In the genomic region with DNA sequence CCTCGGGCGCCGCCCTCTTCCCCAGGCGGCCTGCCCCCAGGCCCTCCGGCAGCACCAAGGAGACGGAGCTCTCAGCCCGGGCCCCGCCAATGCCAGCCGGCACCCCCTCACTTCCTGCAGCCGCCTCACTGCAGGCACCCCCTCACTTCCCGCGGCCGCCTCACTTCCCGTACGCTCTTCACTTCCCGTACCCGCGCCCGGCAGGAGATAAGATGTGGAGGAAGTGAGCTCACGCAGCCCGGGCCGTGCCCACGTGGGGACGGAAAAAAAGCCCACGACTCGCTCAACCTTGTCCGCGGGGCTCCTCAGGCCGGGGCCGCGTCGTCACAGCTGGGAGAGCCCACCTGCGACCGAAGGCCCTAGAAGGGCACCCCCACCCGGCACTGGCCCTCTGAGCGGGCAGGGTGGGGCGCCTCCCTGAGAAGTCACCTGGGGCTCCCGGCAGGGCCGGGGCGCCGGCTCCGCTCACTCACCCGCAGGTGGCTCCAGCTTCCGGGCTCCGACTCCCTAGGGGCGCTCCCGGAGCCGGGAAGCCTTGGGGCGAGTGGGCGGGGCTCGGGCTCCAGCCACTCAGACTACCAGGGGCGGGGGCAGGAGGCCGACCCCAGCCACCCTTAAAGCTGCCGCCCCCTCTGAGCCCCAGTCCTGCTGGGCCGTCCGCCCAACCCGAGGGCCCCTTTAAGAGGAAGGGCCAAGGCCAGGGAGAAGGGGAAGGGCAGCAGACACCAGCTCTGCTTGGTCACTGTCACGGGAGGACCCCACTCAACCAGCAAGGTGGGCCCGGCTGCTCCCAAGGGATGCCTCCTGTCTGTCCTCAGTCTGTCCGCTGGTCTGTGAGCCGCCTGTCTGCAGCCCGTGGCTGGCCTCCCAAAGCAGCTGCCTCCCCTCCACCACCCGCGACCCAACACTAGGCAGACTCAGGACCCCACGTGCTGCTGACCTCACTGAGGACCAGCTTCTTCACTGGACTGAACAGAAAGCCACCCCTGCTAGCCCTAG, we compare ENCODE assay signal across 1 cellular context.
TF ChIP-seq lines count a peak whose summit lies in the region.

No MANE protein-coding gene starts in this region.

TF ChIP-seq in HepG2, 621 proteins besides CTCF, POLR2A, EP300 and RAD21 (continued from another document and continues in another):
- TF ChIP-seq ZNF646 (CRISPR knock-in tag; IDR thresholded peaks at IDR 0.05), result no peak
- TF ChIP-seq RBM39 (IDR thresholded peaks at IDR 0.05; ENCODE audit: low read depth, low read length, poor library complexity, severe bottlenecking), result peak; percentile 53
- peak; percentile 60 for TF ChIP-seq GABPA (IDR thresholded peaks at IDR 0.05; ENCODE audit: low read depth, low read length)
- peak; percentile 73 for TF ChIP-seq GABPA (CRISPR knock-in tag; IDR thresholded peaks at IDR 0.05; ENCODE audit: low read depth)
- TF ChIP-seq PLSCR1 (CRISPR knock-in tag; IDR thresholded peaks at IDR 0.05; ENCODE audit: borderline replicate concordance), result no peak
- no peak for TF ChIP-seq ZNF674 (CRISPR knock-in tag; IDR thresholded peaks at IDR 0.05; ENCODE audit: low read depth)
- TF ChIP-seq ZNF550 (CRISPR knock-in tag; IDR thresholded peaks at IDR 0.05; ENCODE audit: borderline replicate concordance), result no peak
- TF ChIP-seq HNF1A (IDR thresholded peaks at IDR 0.05; ENCODE audit: low read depth), result no peak
- TF ChIP-seq HNF1A (CRISPR knock-in tag; IDR thresholded peaks at IDR 0.05; ENCODE audit: borderline replicate concordance), result no peak
- no peak for TF ChIP-seq E2F2 (CRISPR knock-in tag; IDR thresholded peaks at IDR 0.05; ENCODE audit: borderline replicate concordance)
- no peak for TF ChIP-seq ISX (CRISPR knock-in tag; conservative IDR thresholded peaks at IDR 0.05)
- TF ChIP-seq NONO (IDR thresholded peaks at IDR 0.05), result no peak
- peak; percentile 62; the same call in 1 of the 2 replicates for TF ChIP-seq NONO (CRISPR knock-in tag; conservative IDR thresholded peaks at IDR 0.05)
- no peak for TF ChIP-seq ZIK1 (CRISPR knock-in tag; IDR thresholded peaks at IDR 0.05; ENCODE audit: borderline replicate concordance, low read depth)
- no peak for TF ChIP-seq ZNF891 (CRISPR knock-in tag; IDR thresholded peaks at IDR 0.05)
- no peak for TF ChIP-seq ZNF274 (CRISPR knock-in tag; IDR thresholded peaks at IDR 0.05)
- peak; percentile 29; the same call in 1 of the 2 replicates for TF ChIP-seq SALL1 (CRISPR knock-in tag; IDR thresholded peaks at IDR 0.05)
- peak; percentile 60; the same call in 1 of the 2 replicates for TF ChIP-seq HDAC1 (CRISPR knock-in tag; IDR thresholded peaks at IDR 0.05)
- no peak for TF ChIP-seq ZNF782 (CRISPR knock-in tag; IDR thresholded peaks at IDR 0.05; ENCODE audit: borderline replicate concordance)
- TF ChIP-seq MED13 (CRISPR knock-in tag; IDR thresholded peaks at IDR 0.05), result 0 out of 2 replicates have a peak, but pooled peaks have one; percentile 50
- peak; percentile 85 for TF ChIP-seq ZNF687 (CRISPR knock-in tag; IDR thresholded peaks at IDR 0.05)
- no peak for TF ChIP-seq EZH2 (conservative IDR thresholded peaks at IDR 0.05; ENCODE audit: low read depth, low read length)
- no peak for TF ChIP-seq TP53 (CRISPR knock-in tag; conservative IDR thresholded peaks at IDR 0.05)
- TF ChIP-seq, protein P1, sequence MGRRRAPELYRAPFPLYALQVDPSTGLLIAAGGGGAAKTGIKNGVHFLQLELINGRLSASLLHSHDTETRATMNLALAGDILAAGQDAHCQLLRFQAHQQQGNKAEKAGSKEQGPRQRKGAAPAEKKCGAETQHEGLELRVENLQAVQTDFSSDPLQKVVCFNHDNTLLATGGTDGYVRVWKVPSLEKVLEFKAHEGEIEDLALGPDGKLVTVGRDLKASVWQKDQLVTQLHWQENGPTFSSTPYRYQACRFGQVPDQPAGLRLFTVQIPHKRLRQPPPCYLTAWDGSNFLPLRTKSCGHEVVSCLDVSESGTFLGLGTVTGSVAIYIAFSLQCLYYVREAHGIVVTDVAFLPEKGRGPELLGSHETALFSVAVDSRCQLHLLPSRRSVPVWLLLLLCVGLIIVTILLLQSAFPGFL (CRISPR knock-in tag; IDR thresholded peaks at IDR 0.05), result no peak
- peak; percentile 54 for TF ChIP-seq ELF1 (CRISPR knock-in tag; IDR thresholded peaks at IDR 0.05)
- no peak for TF ChIP-seq ZSCAN9 (CRISPR knock-in tag; IDR thresholded peaks at IDR 0.05; ENCODE audit: borderline replicate concordance)
- TF ChIP-seq, protein P2, sequence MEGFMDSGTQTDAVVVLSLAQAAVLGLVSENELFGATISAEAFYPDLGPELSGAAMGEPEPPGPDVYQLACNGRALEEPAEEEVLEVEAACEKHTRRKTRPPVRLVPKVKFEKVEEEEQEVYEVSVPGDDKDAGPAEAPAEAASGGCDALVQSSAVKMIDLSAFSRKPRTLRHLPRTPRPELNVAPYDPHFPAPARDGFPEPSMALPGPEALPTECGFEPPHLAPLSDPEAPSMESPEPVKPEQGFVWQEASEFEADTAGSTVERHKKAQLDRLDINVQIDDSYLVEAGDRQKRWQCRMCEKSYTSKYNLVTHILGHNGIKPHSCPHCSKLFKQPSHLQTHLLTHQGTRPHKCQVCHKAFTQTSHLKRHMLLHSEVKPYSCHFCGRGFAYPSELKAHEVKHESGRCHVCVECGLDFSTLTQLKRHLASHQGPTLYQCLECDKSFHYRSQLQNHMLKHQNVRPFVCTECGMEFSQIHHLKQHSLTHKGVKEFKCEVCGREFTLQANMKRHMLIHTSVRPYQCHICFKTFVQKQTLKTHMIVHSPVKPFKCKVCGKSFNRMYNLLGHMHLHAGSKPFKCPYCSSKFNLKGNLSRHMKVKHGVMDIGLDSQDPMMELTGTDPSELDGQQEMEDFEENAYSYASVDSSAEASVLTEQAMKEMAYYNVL (CRISPR knock-in tag; IDR thresholded peaks at IDR 0.05; ENCODE audit: borderline replicate concordance), result no peak
- no peak for TF ChIP-seq THRA (CRISPR knock-in tag; IDR thresholded peaks at IDR 0.05; ENCODE audit: borderline replicate concordance)
- no peak for TF ChIP-seq BHLHE40 (IDR thresholded peaks at IDR 0.05; ENCODE audit: low read length)
